ENCODE assay signal across 9 cellular contexts in genomic region chr4:152877868-152878267, GRCh38.
"Had no signal": no experiment of that assay in that cellular context is flagged by ENCODE, and none has a peak within 500 bp of the region (broad histone marks: within the 10 kb centered on the region; RNA-seq: fewer than 3 reads in every experiment).

No MANE protein-coding gene starts in this region.

- H3K9ac ChIP-seq: GM23248 had no signal

- H3K9me3 Mint-ChIP-seq: HFFc6 had no signal

- H3K9me3 ChIP-seq: HAP-1 had no signal

- H2AFZ ChIP-seq: GM23248 had no signal

- H3K4me3 Mint-ChIP-seq: HFFc6 had no signal

- H3K4me3 ChIP-seq: GM23248, HAP-1 had no signal

- H3K4me1 ChIP-seq: HAP-1 had no signal

- DNase-seq: GM23248, GOT3, H7, HFFc6, KG1 had no signal

- H3K27ac ChIP-seq: GM23248, HL-60 had no signal

- H3K27ac Mint-ChIP-seq: HFFc6, IgD-negative memory B cell had no signal

- H3K27me3 Mint-ChIP-seq: IgD-negative memory B cell had no signal

- ATAC-seq: HCT116 had no signal
